Comparison of ENCODE assay signal across 8 cellular contexts in genomic region chr3:180912304-180913226, GRCh38. TPM values are rescaled to one million over a fixed set of nuclear protein-coding genes. Genes with fewer than 3 reads are reported as not detected.
DNase-seq lines count a peak whose midpoint lies in the region; TF ChIP-seq lines count a peak whose summit lies in the region.

TSS of gene FXR1 (plus strand) at chr3:180912670. CDS start at chr3:180912686, 16 bp downstream.

- TF ChIP-seq CTCF in foreskin fibroblast (IDR thresholded peaks at IDR 0.05; ENCODE audit: low read depth, low read length) (peak; percentile 53), neural progenitor cell (IDR thresholded peaks at IDR 0.05) (peak; percentile 63)

- peaks cover 27% of the 10 kb centered on the region for H3K36me3 Mint-ChIP-seq in neural progenitor cell

- H3K9ac ChIP-seq in neural progenitor cell (peak within 1 kb of the TSS; percentile 96), subcutaneous abdominal adipose tissue (ENCODE audit: low read length in 5 of 5) (peak within 1 kb of the TSS; percentile 99 to 100 (median 100))

- H3K4me3 ChIP-seq in HAP-1: peak within 1 kb of the TSS; percentile 93
- peak within 1 kb of the TSS; percentile 97 for H3K4me3 ChIP-seq in MG63
- H3K4me3 ChIP-seq in foreskin fibroblast (ENCODE audit: low read depth in 1 of 2, low read length in 2 of 2): peak within 1 kb of the TSS; percentile 96 to 100
- H3K4me3 ChIP-seq in neural progenitor cell: peak within 1 kb of the TSS; percentile 91
- H3K4me3 ChIP-seq in subcutaneous abdominal adipose tissue (ENCODE audit: low read depth in 1 of 5, low read length in 5 of 5): peak within 1 kb of the TSS; percentile 95 to 99 (median 98)

- H3K79me2 ChIP-seq in neural progenitor cell (ENCODE audit: low read depth): peaks cover 53% of the 10 kb centered on the region

- H3K4me2 ChIP-seq in neural progenitor cell: peak within 1 kb of the TSS; percentile 94

- peak within 1 kb of the TSS; percentile 99 for H3K4me3 Mint-ChIP-seq in neural progenitor cell

- H3K27ac Mint-ChIP-seq in neural progenitor cell: peak within 1 kb of the TSS; percentile 98

- H3K4me1 ChIP-seq in HAP-1: peaks cover 15% of the 10 kb centered on the region
- H3K4me1 ChIP-seq in neural progenitor cell: peaks cover 15% of the 10 kb centered on the region
- peaks cover 3 to 32% (median 29%) of the 10 kb centered on the region in 5 donors for H3K4me1 ChIP-seq in subcutaneous abdominal adipose tissue (ENCODE audit: control insufficient read depth in 5 of 5, insufficient read depth in 5 of 5, low read length in 5 of 5)

- in situ Hi-C loops in HAP-1 (cut with MboI; ENCODE audit: low sequenced_read_pairs): no loop called here

- peak within 1 kb of the TSS; percentile 99 for H2AFZ ChIP-seq in neural progenitor cell (replicated peaks)

- H3F3A ChIP-seq in neural progenitor cell (ENCODE audit: low read depth): peaks cover 4% of the 10 kb centered on the region

- H4K20me1 ChIP-seq in neural progenitor cell (ENCODE audit: low read depth): peaks cover 46% of the 10 kb centered on the region

- H3K27me3 ChIP-seq in HAP-1 (ENCODE audit: low read depth) (no peaks in the 10 kb centered on the region), MG63 (no peaks in the 10 kb centered on the region), neural progenitor cell (no peaks in the 10 kb centered on the region), subcutaneous abdominal adipose tissue (ENCODE audit: control insufficient read depth in 5 of 5, insufficient read depth in 4 of 5, low read length in 5 of 5) (no peaks in the 10 kb centered on the region)

- H3K9me3 Mint-ChIP-seq in neural progenitor cell: peaks cover 2% of the 10 kb centered on the region

- H3K4me1 Mint-ChIP-seq in neural progenitor cell: peaks cover 23% of the 10 kb centered on the region

- H3K9me3 ChIP-seq in HAP-1 (no peaks in the 10 kb centered on the region), MG63 (no peaks in the 10 kb centered on the region), neural progenitor cell (ENCODE audit: low read depth) (no peaks in the 10 kb centered on the region), subcutaneous abdominal adipose tissue (ENCODE audit: control insufficient read depth in 5 of 5, low read length in 5 of 5) (no peaks in the 10 kb centered on the region)

- peak within 1 kb of the TSS; percentile 96 for H3K27ac ChIP-seq in neural progenitor cell
- peak within 1 kb of the TSS; percentile 100 for H3K27ac ChIP-seq in subcutaneous abdominal adipose tissue (ENCODE audit: low read depth, low read length)

- peak; percentile 81 for DNase-seq in GDM1 (lab: John Stamatoyannopoulos, UW)
- peak; percentile 81 to 92 for DNase-seq in HAP-1 (ENCODE audit: low spot score in 2 of 2)
- DNase-seq in MG63: peak; percentile 98
- DNase-seq in SHP77 treated with DMSO at 0.1 percent for 48 hours (lab: John Stamatoyannopoulos, UW): peak; percentile 67
- DNase-seq in activated gamma-delta T cell (lab: John Stamatoyannopoulos, UW): peak; percentile 84
- peak; percentile 80 to 93 for DNase-seq in foreskin fibroblast
- peak; percentile 96 for DNase-seq in neural progenitor cell (ENCODE audit: low spot score)

- H3K27me3 Mint-ChIP-seq in neural progenitor cell (ENCODE audit: insufficient read depth, low read depth): peaks cover 2% of the 10 kb centered on the region

- H3K36me3 ChIP-seq in HAP-1 (replicated peaks): peaks cover 15% of the 10 kb centered on the region
- peaks cover 35% of the 10 kb centered on the region for H3K36me3 ChIP-seq in MG63
- peaks cover 11% of the 10 kb centered on the region for H3K36me3 ChIP-seq in neural progenitor cell
- peaks cover 0 to 5% (median 0%) of the 10 kb centered on the region in 5 donors for H3K36me3 ChIP-seq in subcutaneous abdominal adipose tissue (ENCODE audit: control insufficient read depth in 5 of 5, insufficient read depth in 5 of 5, low read length in 5 of 5)

RNA-seq across cellular contexts. Expression of gene FXR1, which starts in this region (rescaled TPM):
- total RNA-seq in MG63 (2014; rRNA removed; shearing (Covaris generic); ENCODE audit: low replicate concordance): 145 and 234 TPM in 2 replicates
- 308 and 412 TPM in 2 replicates for total RNA-seq in neural progenitor cell (ENCODE audit: low replicate concordance)

Comparison
In these comparisons a context has a peak if more than half of its experiments do, and no peak if none do; other contexts are left out.
1. Peak in every context shown above with its lines: DNase-seq, H3K4me3 ChIP-seq and H3K27ac ChIP-seq.